In genomic region chr5:144013816-144014215, GRCh38 we compare ENCODE assay signal across 22 cellular contexts.
"Had no signal": no experiment of that assay in that cellular context is flagged by ENCODE, and none has a peak within 500 bp of the region (broad histone marks: within the 10 kb centered on the region; RNA-seq: fewer than 3 reads in every experiment).

No MANE protein-coding gene starts in this region.

- H3K4me3 Mint-ChIP-seq: dendritic cell treated with granulocyte-macrophage colony-stimulating factor and Interleukin-4, amounts not matched to agents 40 ng/mL and 50 ng/mL, for 4 days; effector memory CD8-positive, alpha-beta T cell; endodermal cell; mesothelial cell of epicardium had no signal

- H3K4me3 ChIP-seq: colonic mucosa, esophagus squamous epithelium, gastrocnemius medialis, heart right ventricle, left lung, lower lobe of right lung, mucosa of descending colon had no signal

- H3K9me3 Mint-ChIP-seq: effector memory CD8-positive, alpha-beta T cell had no signal

- H3K36me3 Mint-ChIP-seq: mesothelial cell of epicardium had no signal

- H3K27me3 Mint-ChIP-seq: dendritic cell treated with granulocyte-macrophage colony-stimulating factor and Interleukin-4, amounts not matched to agents 40 ng/mL and 50 ng/mL, for 4 days had no signal

- H3K4me1 Mint-ChIP-seq: endodermal cell had no signal

- H3K27ac ChIP-seq: colonic mucosa, epithelial cell of prostate, esophagus squamous epithelium, gastrocnemius medialis, heart right ventricle, left lung, lower lobe of right lung had no signal

- H3K4me1 ChIP-seq: colonic mucosa, esophagus squamous epithelium, left lung, lower lobe of right lung had no signal

- H3K36me3 ChIP-seq: colonic mucosa, esophagus squamous epithelium, gastrocnemius medialis, heart right ventricle, left lung, lower lobe of right lung had no signal

- H3K27ac Mint-ChIP-seq: dendritic cell treated with granulocyte-macrophage colony-stimulating factor and Interleukin-4, amounts not matched to agents 40 ng/mL and 50 ng/mL, for 4 days; effector memory CD8-positive, alpha-beta T cell; endodermal cell; mesothelial cell of epicardium had no signal

- DNase-seq: colonic mucosa; cortex of kidney; effector CD8-positive, alpha-beta T cell; effector memory CD8-positive, alpha-beta T cell; endodermal cell; erythroblast; esophagus squamous epithelium; foreskin melanocyte; gastrocnemius medialis; glutamatergic neuron; hippocampal formation; left cardiac atrium; left lung; left ventricle myocardium superior; lower lobe of right lung; mesenchymal stem cell; mucosa of descending colon had no signal

- ATAC-seq: effector memory CD8-positive, alpha-beta T cell; esophagus mucosa; gastrocnemius medialis; left lung; lower lobe of right lung; mucosa of descending colon had no signal

- H3K9me3 ChIP-seq: colonic mucosa, esophagus squamous epithelium, gastrocnemius medialis, lower lobe of right lung had no signal

- H3K27me3 ChIP-seq: colonic mucosa, gastrocnemius medialis, heart right ventricle, left lung had no signal
